Comparison of ENCODE assay signal across 20 cellular contexts in the genomic region with DNA sequence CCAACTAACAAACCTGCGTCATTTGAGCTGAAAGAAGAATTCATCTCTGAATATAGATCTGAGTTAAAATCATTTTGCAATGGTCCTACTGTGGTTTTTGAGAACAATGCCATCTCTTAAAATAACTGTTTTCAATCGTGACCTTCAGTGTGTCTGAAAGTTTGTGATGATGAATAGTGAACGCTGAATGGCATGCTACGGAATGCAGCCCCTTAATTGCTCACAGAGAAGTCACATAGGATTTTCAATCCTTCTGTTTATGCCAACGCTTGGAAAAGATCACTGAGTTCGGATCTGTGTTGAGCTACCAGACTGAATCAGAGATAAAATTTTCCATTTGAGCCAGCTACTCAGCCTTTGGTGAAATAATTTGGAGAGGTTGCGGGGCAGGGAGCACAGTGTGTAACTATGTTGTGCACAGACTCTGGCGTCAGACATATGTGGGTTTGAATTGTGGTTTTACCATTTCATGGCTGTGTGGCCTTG.
DNase-seq lines count a peak whose midpoint lies in the region; ATAC-seq and TF ChIP-seq lines count a peak whose summit lies in the region.
"Had no signal": no experiment of that assay in that cellular context is flagged by ENCODE, and none has a peak within 500 bp of the region (broad histone marks: within the 10 kb centered on the region; RNA-seq: fewer than 3 reads in every experiment).

No MANE protein-coding gene starts in this region.

- H3K27me3 ChIP-seq in SK-N-SH (ENCODE audit: insufficient read depth), result no peaks in the 10 kb centered on the region
- H3K27me3 ChIP-seq: BE2C, sigmoid colon, thyroid gland had no signal

- peak; percentile 64 for DNase-seq in ELR (ENCODE audit: low read depth)
- no peak for DNase-seq in SK-N-SH
- DNase-seq in fibroblast of gingiva (ENCODE audit: low read depth), result peak; percentile 34
- peak; percentile 61 for DNase-seq in stromal cell of bone marrow (ENCODE audit: low read depth)
- no peak for DNase-seq in left lobe of liver (ENCODE audit: low spot score)
- no peak for DNase-seq in A172 (ENCODE audit: low spot score)
- no peak for DNase-seq in cerebellar nuclear complex (lab: John Stamatoyannopoulos, UW)
- DNase-seq: activated CD4-positive, alpha-beta T cell treated with anti-CD3 and anti-CD28 coated beads, Interleukin-2, amount 50 U/mL, for 48 hours; activated gamma-delta T cell treated with Interleukin-2 at 50 U/mL for 16 hours; amygdala; BE2C; NCI-H187; NCI-H2227 treated with DMSO at 0.1 percent for 48 hours; OCI-M1; SHP77; sigmoid colon; stimulated activated naive B cell treated with anti-CD40 and anti-IgM and Interleukin-4, amounts not matched to agents 10 μg/mL and 1 μg/mL and 100 μg/mL, for 72 hours; thyroid gland had no signal

- H3K79me2 ChIP-seq in SK-N-SH (ENCODE audit: insufficient read depth), result no peaks in the 10 kb centered on the region
- H3K79me2 ChIP-seq: parathyroid adenoma had no signal

- no peak overlapping the region for H3K4me3 ChIP-seq in SK-N-SH (ENCODE audit: low read depth in 2 of 2, low read length in 1 of 2)
- H3K4me3 ChIP-seq: sigmoid colon, thyroid gland had no signal

- no peaks in the 10 kb centered on the region for H3K36me3 ChIP-seq in SK-N-SH (replicated peaks in 1 of 2; ENCODE audit: control insufficient read depth in 1 of 2, insufficient read depth in 2 of 2, low read length in 1 of 2)
- H3K36me3 ChIP-seq: BE2C, sigmoid colon, thyroid gland had no signal

- peaks cover 0 to 9% of the 10 kb centered on the region in 2 experiments; a peak in 1 of 4 replicates for H3K4me1 ChIP-seq in SK-N-SH (ENCODE audit: control insufficient read depth in 1 of 2, insufficient read depth in 2 of 2, low read depth in 1 of 2, low read length in 1 of 2)
- H3K4me1 ChIP-seq: BE2C, parathyroid adenoma, sigmoid colon, thyroid gland had no signal

- no peak overlapping the region; a peak in 1 of 4 replicates for H3K27ac ChIP-seq in SK-N-SH (ENCODE audit: low read depth in 2 of 2, low read length in 1 of 2)
- H3K27ac ChIP-seq: parathyroid adenoma, sigmoid colon, thyroid gland had no signal

- TF ChIP-seq EP300 in SK-N-SH (IDR thresholded peaks at IDR 0.05; ENCODE audit: borderline replicate concordance in 1 of 2, low read depth in 1 of 2, low read length in 1 of 2), result no peak

- H3K4me2 ChIP-seq in SK-N-SH, result peak overlapping the region; percentile 35; the same call in 1 of the 2 replicates

- H3K9ac ChIP-seq in SK-N-SH, result no peak overlapping the region
- H3K9ac ChIP-seq: parathyroid adenoma had no signal

- POLR2A ChIA-PET in SK-N-SH (lab: Yijun Ruan, JAX), result no interaction called here

- ATAC-seq in left lobe of liver, result no peak
- ATAC-seq: natural killer cell treated with Interleukin-12 subunit alpha and Interleukin-12 subunit beta and Interleukin-15 and Interleukin-18, amount 100 ng/mL, for 72 hours; stimulated activated naive B cell treated with anti-CD40 and anti-IgM and Interleukin-4, amounts not matched to agents 10 μg/mL and 1 μg/mL and 100 μg/mL, for 72 hours had no signal

- no peak for TF ChIP-seq CTCF in SK-N-SH (IDR thresholded peaks at IDR 0.05)

- TF ChIP-seq RAD21 in SK-N-SH (IDR thresholded peaks at IDR 0.05; ENCODE audit: low read length), result no peak

- 34% methylated on average over 8 of the region's 8 CpGs for WGBS in SK-N-SH (ENCODE audit: low lambda C conversion rate)

- H2AFZ ChIP-seq in SK-N-SH (ENCODE audit: low read depth), result peak overlapping the region; percentile 26; the same call in 1 of the 2 replicates
- H2AFZ ChIP-seq: parathyroid adenoma had no signal

- no peaks in the 10 kb centered on the region for H3K9me2 ChIP-seq in SK-N-SH

- H3K9me3 ChIP-seq in SK-N-SH, result no peaks in the 10 kb centered on the region
- H3K9me3 ChIP-seq: BE2C, sigmoid colon, thyroid gland had no signal

- H4K20me1 ChIP-seq in SK-N-SH (ENCODE audit: insufficient read depth), result no peaks in the 10 kb centered on the region

- H3F3A ChIP-seq in SK-N-SH (replicated peaks; ENCODE audit: insufficient read depth), result peaks cover 5% of the 10 kb centered on the region

- CTCF ChIA-PET in SK-N-SH (lab: Yijun Ruan, JAX), result interaction anchor here (1.3 kb wide), 1 partner anchor 8 kb away, joined by 4 read pairs; no protein-coding TSS in a partner anchor

TF ChIP-seq in SK-N-SH, 30 proteins besides CTCF, POLR2A, EP300 and RAD21:
- no peak for TF ChIP-seq ELF1 (IDR thresholded peaks at IDR 0.05)
- TF ChIP-seq REST (IDR thresholded peaks at IDR 0.05; ENCODE audit: low read depth, low read length), result no peak
- no peak for TF ChIP-seq NFIC (IDR thresholded peaks at IDR 0.05; ENCODE audit: borderline replicate concordance)
- TF ChIP-seq CHD2 (IDR thresholded peaks at IDR 0.05; ENCODE audit: low read length, partially characterized antibody), result no peak
- TF ChIP-seq RXRA (IDR thresholded peaks at IDR 0.05; ENCODE audit: borderline replicate concordance, low read depth), result no peak
- TF ChIP-seq TCF12 (IDR thresholded peaks at IDR 0.05), result no peak
- TF ChIP-seq USF1 (IDR thresholded peaks at IDR 0.05; ENCODE audit: borderline replicate concordance, low read depth), result no peak
TF ChIP-seq in SK-N-SH: peak in this region for 0.

Comparison
In these comparisons a context has a peak if more than half of its experiments do, and no peak if none do; other contexts are left out.
1. DNase-seq: peak in ELR (single experiment), fibroblast of gingiva (single experiment) and stromal cell of bone marrow (single experiment); none in SK-N-SH (single experiment), left lobe of liver (single experiment), A172 (single experiment) and cerebellar nuclear complex (0 of 2).